8 cellular contexts compared by ENCODE assay signal in genomic region chr3:120595788-120596115, GRCh38. TPM values are rescaled to one million over a fixed set of nuclear protein-coding genes. Genes with fewer than 3 reads are reported as not detected.
A peak's percentile ranks its signal among the peaks of the same experiment; 100 is the strongest.
DNase-seq lines count a peak whose midpoint lies in the region; ATAC-seq and TF ChIP-seq lines count a peak whose summit lies in the region.

No MANE protein-coding gene starts in this region.

- TF ChIP-seq CTCF in DND-41 (IDR thresholded peaks at IDR 0.05; ENCODE audit: borderline replicate concordance, extremely low read depth, low read length, poor library complexity, severe bottlenecking) (no peak), Peyer's patch (IDR thresholded peaks at IDR 0.05) (no peak), esophagus muscularis mucosa (IDR thresholded peaks at IDR 0.05) (no peak)

- H2BK5ac ChIP-seq in trophoblast cell (ENCODE audit: low read depth, low read length, poor library complexity), result no peak overlapping the region

- H3K9ac ChIP-seq in DND-41 (ENCODE audit: low read depth, low read length) (peak overlapping the region; percentile 73), trophoblast cell (ENCODE audit: low read length) (peak overlapping the region; percentile 69)

- peaks cover 19% of the 10 kb centered on the region; the same call in 1 of the 2 replicates for H4K20me1 ChIP-seq in DND-41 (ENCODE audit: insufficient read depth, low read length)

- peaks cover 31% of the 10 kb centered on the region for H3K36me3 ChIP-seq in DND-41 (ENCODE audit: insufficient read depth, low read length)
- peaks cover 0 to 15% (median 0%) of the 10 kb centered on the region in 3 donors for H3K36me3 ChIP-seq in Peyer's patch
- H3K36me3 ChIP-seq in esophagus muscularis mucosa, result peaks cover under 1 to 21% (median 10%) of the 10 kb centered on the region in 4 donors
- H3K36me3 ChIP-seq in trophoblast cell (ENCODE audit: control insufficient read depth in 1 of 2, insufficient read depth in 2 of 2, low read length in 2 of 2), result peaks cover 2 to 4% of the 10 kb centered on the region in 2 experiments

- no peak overlapping the region for H3K18ac ChIP-seq in trophoblast cell (ENCODE audit: low read length)

- intact Hi-C loops in esophagus muscularis mucosa (cut with DNase I), result no loop called here

- H3K4me2 ChIP-seq in DND-41 (ENCODE audit: insufficient read depth, low read length) (peak overlapping the region; percentile 90), trophoblast cell (ENCODE audit: low read length) (peak overlapping the region; percentile 64)

- H3K9me3 ChIP-seq in DND-41 (ENCODE audit: insufficient read depth, low read length, severe bottlenecking) (no peaks in the 10 kb centered on the region), Peyer's patch (no peaks in the 10 kb centered on the region), esophagus muscularis mucosa (no peaks in the 10 kb centered on the region), trophoblast cell (ENCODE audit: insufficient read depth, low read depth, low read length) (no peaks in the 10 kb centered on the region)

- peaks cover 3% of the 10 kb centered on the region for H3K27me3 ChIP-seq in DND-41 (ENCODE audit: insufficient read depth, low read length, poor library complexity)
- no peaks in the 10 kb centered on the region for H3K27me3 ChIP-seq in Peyer's patch
- H3K27me3 ChIP-seq in esophagus muscularis mucosa, result no peaks in the 10 kb centered on the region
- no peaks in the 10 kb centered on the region for H3K27me3 ChIP-seq in trophoblast cell (ENCODE audit: insufficient read depth, low read length)

- H4K12ac ChIP-seq in trophoblast cell (ENCODE audit: low read depth, low read length), result peak overlapping the region; percentile 23

- 2% methylated on average over 4 of the region's 4 CpGs for WGBS in esophagus muscularis mucosa
- no CpG with 5 or more reads among the region's 4 CpGs for WGBS in trophoblast cell (ENCODE audit: extremely low coverage, insufficient coverage, insufficient read length)

- no peak overlapping the region for H2BK120ac ChIP-seq in trophoblast cell (ENCODE audit: insufficient read depth, low read length, poor library complexity)

- H3K79me1 ChIP-seq in trophoblast cell (ENCODE audit: low read length), result peaks cover 5% of the 10 kb centered on the region

- H2AFZ ChIP-seq in DND-41 (ENCODE audit: low read depth, low read length) (peak overlapping the region; percentile 96), trophoblast cell (ENCODE audit: insufficient read depth, low read length, poor library complexity) (peak overlapping the region; percentile 42)

- H4K91ac ChIP-seq in trophoblast cell (ENCODE audit: low read depth, low read length), result no peak overlapping the region

- no peak overlapping the region for H3K14ac ChIP-seq in trophoblast cell (ENCODE audit: low read length)

- H3K23ac ChIP-seq in trophoblast cell (ENCODE audit: low read length), result no peak overlapping the region

- H4K8ac ChIP-seq in trophoblast cell (ENCODE audit: low read depth, low read length), result peak overlapping the region; percentile 72

- H2AK5ac ChIP-seq in trophoblast cell (ENCODE audit: low read length), result no peak overlapping the region

- H3K27ac ChIP-seq in DND-41 (ENCODE audit: low read length) (peak overlapping the region; percentile 92), Peyer's patch (peak overlapping the region; percentile 78 to 93 (median 88)), esophagus muscularis mucosa (replicated peaks in 1 of 4) (peak overlapping the region; percentile 87 to 90 (median 88)), trophoblast cell (ENCODE audit: low read depth, low read length) (no peak overlapping the region)

- H3K4me1 ChIP-seq in DND-41 (ENCODE audit: insufficient read depth, low read length) (peaks cover 34% of the 10 kb centered on the region), Peyer's patch (peaks cover 0 to 18% (median 5%) of the 10 kb centered on the region in 4 donors), esophagus muscularis mucosa (peaks cover 21 to 51% (median 46%) of the 10 kb centered on the region in 4 donors), trophoblast cell (ENCODE audit: control insufficient read depth in 1 of 2, insufficient read depth in 2 of 2, low read length in 2 of 2) (no peaks in the 10 kb centered on the region)

- DNase-seq in DND-41, result no peak
- no peak for DNase-seq in Peyer's patch
- no peak for DNase-seq in esophagus muscularis mucosa (ENCODE audit: extremely low spot score)
- no peak for DNase-seq in trophoblast cell
- DNase-seq in HuH-7.5 (ENCODE audit: low spot score), result no peak
- no peak for DNase-seq in EL
- no peak for DNase-seq in NCI-H146 treated with DMSO at 0.1 percent for 48 hours (lab: John Stamatoyannopoulos, UW; ENCODE audit: unreplicated experiment)

- no peak for ATAC-seq in DND-41 (ENCODE audit: insufficient read depth, low read depth)
- ATAC-seq in GM21619 (IDR thresholded peaks at IDR 0.05; ENCODE audit: unreplicated experiment), result no peak

- peaks cover 39% of the 10 kb centered on the region for H3K79me2 ChIP-seq in DND-41 (ENCODE audit: insufficient read depth, low read length)
- peaks cover 5% of the 10 kb centered on the region for H3K79me2 ChIP-seq in trophoblast cell (ENCODE audit: control insufficient read depth, insufficient read depth, low read length, poor library complexity)

- H3K4me3 ChIP-seq in DND-41 (ENCODE audit: low read depth in 1 of 2, low read length in 2 of 2), result peak overlapping the region; percentile 80 to 86
- peak overlapping the region; percentile 61 to 96 (median 78) for H3K4me3 ChIP-seq in Peyer's patch
- peak overlapping the region; percentile 65 to 79 (median 77) for H3K4me3 ChIP-seq in esophagus muscularis mucosa
- H3K4me3 ChIP-seq in trophoblast cell (ENCODE audit: low read depth, low read length), result peak overlapping the region; percentile 60

- H2BK12ac ChIP-seq in trophoblast cell (ENCODE audit: low read length), result no peak overlapping the region

- no peak for TF ChIP-seq POLR2A in Peyer's patch (IDR thresholded peaks at IDR 0.05)
- TF ChIP-seq POLR2A in esophagus muscularis mucosa (IDR thresholded peaks at IDR 0.05; ENCODE audit: low read depth), result no peak

- H3K4ac ChIP-seq in trophoblast cell (ENCODE audit: low read depth, low read length), result no peak overlapping the region

- TF ChIP-seq EP300 in esophagus muscularis mucosa (IDR thresholded peaks at IDR 0.05), result no peak

RNA-seq across cellular contexts. Expression of gene NDUFB4, which starts 0.4 kb away (rescaled TPM):
- total RNA-seq in Peyer's patch, result 100 to 1,000 TPM in 1 of 4 donors, 10 to 100 TPM in 3; 43.7 to 156 (median 79.6) TPM
- 100 to 1,000 TPM; 142 to 333 (median 256) TPM for total RNA-seq in esophagus muscularis mucosa
- 345 and 361 TPM in 2 replicates for polyA plus RNA-seq in trophoblast cell (2013)
